10 cellular contexts compared by ENCODE assay signal in the genomic region with DNA sequence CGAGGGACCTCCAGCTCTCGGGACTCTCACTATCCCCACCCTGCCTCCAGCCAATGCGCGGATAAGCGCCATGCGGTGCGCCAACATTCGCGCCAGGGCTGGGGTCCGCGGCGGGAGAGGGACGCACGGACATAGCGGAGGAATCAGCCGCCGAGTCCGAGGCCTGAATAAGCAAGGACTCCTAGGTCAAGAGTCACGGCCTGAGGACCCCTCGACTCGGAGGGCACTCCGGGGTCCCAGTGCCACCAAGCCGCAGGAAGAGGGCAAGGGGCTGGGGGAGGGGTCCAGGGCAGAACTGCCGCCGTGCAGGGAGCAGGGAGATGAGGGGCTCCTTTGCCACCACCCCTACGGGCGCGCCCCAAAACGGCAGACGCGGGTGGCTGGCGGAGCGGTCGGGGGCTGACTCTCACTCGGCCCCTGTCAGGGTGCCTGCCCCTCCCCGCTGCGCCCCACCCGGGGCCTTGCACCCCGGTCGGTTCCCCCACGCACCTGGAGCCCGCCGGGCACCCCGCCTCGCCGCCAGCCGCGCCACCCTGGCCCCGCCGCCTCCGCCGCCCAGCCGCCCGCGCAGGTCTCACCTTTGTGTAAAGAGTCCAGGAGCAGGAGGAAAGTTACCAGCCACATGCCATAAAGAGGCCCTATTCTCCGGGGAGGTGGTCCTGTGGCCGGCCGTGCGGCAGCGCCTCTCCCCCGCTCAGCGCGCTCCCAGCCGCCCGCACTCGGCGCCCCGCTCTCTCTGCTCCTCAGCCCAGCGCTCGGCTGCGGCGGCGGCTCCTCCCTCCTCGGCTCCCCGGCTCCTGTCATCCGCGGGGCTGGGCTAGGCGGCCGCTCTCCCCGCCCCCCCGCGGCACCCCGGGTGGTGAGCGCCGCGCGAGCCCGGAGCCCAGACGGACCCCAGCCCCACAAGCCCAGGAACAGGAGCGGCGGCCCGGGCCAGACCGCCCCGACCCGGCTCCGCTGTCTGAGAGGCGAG. TPM values are rescaled to one million over a fixed set of nuclear protein-coding genes. Genes with fewer than 3 reads are reported as not detected.
DNase-seq lines count a peak whose midpoint lies in the region; ATAC-seq and TF ChIP-seq lines count a peak whose summit lies in the region.
"Had no signal": no experiment of that assay in that cellular context is flagged by ENCODE, and none has a peak within 500 bp of the region (broad histone marks: within the 10 kb centered on the region; RNA-seq: fewer than 3 reads in every experiment).

A gene with protein sequence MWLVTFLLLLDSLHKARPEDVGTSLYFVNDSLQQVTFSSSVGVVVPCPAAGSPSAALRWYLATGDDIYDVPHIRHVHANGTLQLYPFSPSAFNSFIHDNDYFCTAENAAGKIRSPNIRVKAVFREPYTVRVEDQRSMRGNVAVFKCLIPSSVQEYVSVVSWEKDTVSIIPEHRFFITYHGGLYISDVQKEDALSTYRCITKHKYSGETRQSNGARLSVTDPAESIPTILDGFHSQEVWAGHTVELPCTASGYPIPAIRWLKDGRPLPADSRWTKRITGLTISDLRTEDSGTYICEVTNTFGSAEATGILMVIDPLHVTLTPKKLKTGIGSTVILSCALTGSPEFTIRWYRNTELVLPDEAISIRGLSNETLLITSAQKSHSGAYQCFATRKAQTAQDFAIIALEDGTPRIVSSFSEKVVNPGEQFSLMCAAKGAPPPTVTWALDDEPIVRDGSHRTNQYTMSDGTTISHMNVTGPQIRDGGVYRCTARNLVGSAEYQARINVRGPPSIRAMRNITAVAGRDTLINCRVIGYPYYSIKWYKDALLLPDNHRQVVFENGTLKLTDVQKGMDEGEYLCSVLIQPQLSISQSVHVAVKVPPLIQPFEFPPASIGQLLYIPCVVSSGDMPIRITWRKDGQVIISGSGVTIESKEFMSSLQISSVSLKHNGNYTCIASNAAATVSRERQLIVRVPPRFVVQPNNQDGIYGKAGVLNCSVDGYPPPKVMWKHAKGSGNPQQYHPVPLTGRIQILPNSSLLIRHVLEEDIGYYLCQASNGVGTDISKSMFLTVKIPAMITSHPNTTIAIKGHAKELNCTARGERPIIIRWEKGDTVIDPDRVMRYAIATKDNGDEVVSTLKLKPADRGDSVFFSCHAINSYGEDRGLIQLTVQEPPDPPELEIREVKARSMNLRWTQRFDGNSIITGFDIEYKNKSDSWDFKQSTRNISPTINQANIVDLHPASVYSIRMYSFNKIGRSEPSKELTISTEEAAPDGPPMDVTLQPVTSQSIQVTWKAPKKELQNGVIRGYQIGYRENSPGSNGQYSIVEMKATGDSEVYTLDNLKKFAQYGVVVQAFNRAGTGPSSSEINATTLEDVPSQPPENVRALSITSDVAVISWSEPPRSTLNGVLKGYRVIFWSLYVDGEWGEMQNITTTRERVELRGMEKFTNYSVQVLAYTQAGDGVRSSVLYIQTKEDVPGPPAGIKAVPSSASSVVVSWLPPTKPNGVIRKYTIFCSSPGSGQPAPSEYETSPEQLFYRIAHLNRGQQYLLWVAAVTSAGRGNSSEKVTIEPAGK (N-terminal part only) (minus strand): TSS at position 761 of the 973 bp plus-strand sequence. CDS start 137 bp downstream, at position 624.

- no peaks in the 10 kb centered on the region for H3F3A ChIP-seq in smooth muscle cell (ENCODE audit: low read depth)

- CTCF ChIA-PET in activated naive CD4-positive, alpha-beta T cell treated with anti-CD3 and anti-CD28 coated beads for 36 hours (lab: Charles Lee), result interaction anchor here (1.0 to 2.7 kb wide), 3 partner anchors 11 to 256 kb away, joined by 3 to 15 read pairs (median 6); no protein-coding TSS in a partner anchor

- WGBS in iPS DF 6.9 (ENCODE audit: insufficient coverage, insufficient read length), result no CpG with 5 or more reads among the region's 97 CpGs
- 3% methylated on average over 59 of the region's 97 CpGs for WGBS in smooth muscle cell (ENCODE audit: low lambda C conversion rate)

- H3K4me1 Mint-ChIP-seq in activated naive CD4-positive, alpha-beta T cell treated with anti-CD3 and anti-CD28 coated beads for 36 hours (ENCODE audit: low read depth), result peaks cover 15% of the 10 kb centered on the region

- no peak within 1 kb of the TSS for H3K9ac ChIP-seq in smooth muscle cell (ENCODE audit: low read depth)

- no peaks in the 10 kb centered on the region for H4K20me1 ChIP-seq in smooth muscle cell (ENCODE audit: low read depth)

- no peak within 1 kb of the TSS for H3K27ac ChIP-seq in iPS DF 6.9 (ENCODE audit: low read length)
- H3K27ac ChIP-seq in smooth muscle cell (ENCODE audit: low read depth), result no peak within 1 kb of the TSS

- H3K27ac Mint-ChIP-seq in activated naive CD4-positive, alpha-beta T cell treated with anti-CD3 and anti-CD28 coated beads for 36 hours, result no peak within 1 kb of the TSS

- H3K4me2 ChIP-seq in smooth muscle cell, result peak within 1 kb of the TSS; percentile 83

- H3K27me3 ChIP-seq in iPS DF 6.9 (ENCODE audit: control insufficient read depth, insufficient read depth, low read length) (peaks cover 33% of the 10 kb centered on the region), smooth muscle cell (ENCODE audit: low read depth) (peaks cover 99% of the 10 kb centered on the region)

- H3K27me3 Mint-ChIP-seq in activated naive CD4-positive, alpha-beta T cell treated with anti-CD3 and anti-CD28 coated beads for 36 hours (ENCODE audit: low read depth), result peaks cover 46% of the 10 kb centered on the region

- H3K36me3 Mint-ChIP-seq in activated naive CD4-positive, alpha-beta T cell treated with anti-CD3 and anti-CD28 coated beads for 36 hours (ENCODE audit: low read depth), result no peaks in the 10 kb centered on the region

- DNase-seq in NCI-H2227 (lab: John Stamatoyannopoulos, UW; ENCODE audit: unreplicated experiment), result peak; percentile 23
- DNase-seq in NCI-H2227 treated with DMSO at 0.1 percent for 48 hours (lab: John Stamatoyannopoulos, UW), result no peak
- DNase-seq in activated naive CD4-positive, alpha-beta T cell treated with anti-CD3 and anti-CD28 coated beads for 36 hours, result peak; percentile 32
- no peak for DNase-seq in iPS DF 6.9 (ENCODE audit: low read depth, low spot score)
- DNase-seq in smooth muscle cell (lab: John Stamatoyannopoulos, UW; ENCODE audit: unreplicated experiment), result no peak
- DNase-seq in SK-N-DZ (ENCODE audit: low spot score), result no peak

- H2AFZ ChIP-seq in smooth muscle cell (ENCODE audit: low read depth), result no peak within 1 kb of the TSS

- intact Hi-C loops in activated naive CD4-positive, alpha-beta T cell treated with anti-CD3 and anti-CD28 coated beads for 36 hours (cut with micrococcal nuclease), result no loop called here

- ATAC-seq in GM21737 (IDR thresholded peaks at IDR 0.05; ENCODE audit: unreplicated experiment), result no peak
- no peak for ATAC-seq in GM18519 (IDR thresholded peaks at IDR 0.05; ENCODE audit: low FRiP score, unreplicated experiment)

- H3K9me3 ChIP-seq in iPS DF 6.9 (ENCODE audit: control insufficient read depth, insufficient read depth, low read length) (no peaks in the 10 kb centered on the region), smooth muscle cell (replicated peaks; ENCODE audit: low read depth) (no peaks in the 10 kb centered on the region)

- 0 out of 2 replicates have a peak, but pooled peaks cover 3% of the 10 kb centered on the region for H3K4me1 ChIP-seq in iPS DF 6.9 (ENCODE audit: control insufficient read depth, insufficient read depth, low read length)
- H3K4me1 ChIP-seq in smooth muscle cell (ENCODE audit: low read depth), result peaks cover 12% of the 10 kb centered on the region

- H3K79me2 ChIP-seq in smooth muscle cell (ENCODE audit: low read depth), result no peaks in the 10 kb centered on the region

- H3K36me3 ChIP-seq in iPS DF 6.9 (ENCODE audit: control insufficient read depth, insufficient read depth, low read length) (no peaks in the 10 kb centered on the region), smooth muscle cell (ENCODE audit: low read depth) (no peaks in the 10 kb centered on the region)

- H3K9me3 Mint-ChIP-seq in activated naive CD4-positive, alpha-beta T cell treated with anti-CD3 and anti-CD28 coated beads for 36 hours, result no peaks in the 10 kb centered on the region

- H3K4me3 ChIP-seq in iPS DF 6.9 (ENCODE audit: low read length) (peak within 1 kb of the TSS; percentile 33; the same call in 1 of the 2 replicates), smooth muscle cell (peak within 1 kb of the TSS; percentile 41)

- peak within 1 kb of the TSS; percentile 43 for H3K4me3 Mint-ChIP-seq in activated naive CD4-positive, alpha-beta T cell treated with anti-CD3 and anti-CD28 coated beads for 36 hours

- TF ChIP-seq CTCF in smooth muscle cell (IDR thresholded peaks at IDR 0.05; ENCODE audit: borderline replicate concordance, insufficient read depth, poor library complexity, severe bottlenecking), result no peak

RNA-seq across cellular contexts. Expression of the gene that starts here (rescaled TPM):
- total RNA-seq in activated naive CD4-positive, alpha-beta T cell treated with anti-CD3 and anti-CD28 coated beads for 36 hours, result under 1 TPM; 0.17 to 0.30 TPM
- 0.04 and 0.22 TPM in 2 replicates for total RNA-seq in smooth muscle cell
- polyA plus RNA-seq in smooth muscle cell, result 0.37 TPM in 1 of 2 replicates, not detected in the other
- 0.22 and 0.28 TPM in 2 replicates for polyA plus RNA-seq in SK-N-DZ (2014; cell fraction: cytosol; rRNA removed)
- 0.02 and 0.04 TPM in 2 replicates for polyA plus RNA-seq in SK-N-DZ (2014; cell fraction: nucleus; rRNA removed)
- total RNA-seq: NCI-H460 had no signal
- polyA plus RNA-seq: BJ had no signal

Comparison
In these comparisons a context has a peak if more than half of its experiments do, and no peak if none do; other contexts are left out.
1. Peak in DNase-seq in activated naive CD4-positive, alpha-beta T cell treated with anti-CD3 and anti-CD28 coated beads for 36 hours; RNA of the gene not detected or under 1 TPM.